ENCODE assay signal across 8 cellular contexts in genomic region chr11:126061707-126062678, GRCh38. TPM values are rescaled to one million over a fixed set of nuclear protein-coding genes. Genes with fewer than 3 reads are reported as not detected.
DNase-seq lines count a peak whose midpoint lies in the region; ATAC-seq, FAIRE-seq and TF ChIP-seq lines count a peak whose summit lies in the region.

No MANE protein-coding gene starts in this region.

- peaks cover 8% of the 10 kb centered on the region for H3K4me1 Mint-ChIP-seq in Calu3 (ENCODE audit: low read depth, unreplicated experiment)
- peaks cover 7% of the 10 kb centered on the region for H3K4me1 Mint-ChIP-seq in activated T-cell treated with anti-CD3 and anti-CD28 coated beads, Interleukin-2, amount 50 U/mL, for 72 hours (ENCODE audit: low read depth)
- peaks cover 17% of the 10 kb centered on the region for H3K4me1 Mint-ChIP-seq in osteocyte (ENCODE audit: unreplicated experiment)

- POLR2A ChIA-PET in HCT116 (lab: Charles Lee): interaction anchor here (1.1 kb wide), 1 partner anchor 10 kb away, joined by 3 read pairs; no protein-coding TSS in a partner anchor

- TF ChIP-seq CTCF in Calu3 (IDR thresholded peaks at IDR 0.05; ENCODE audit: unreplicated experiment) (no peak), HCT116 (IDR thresholded peaks at IDR 0.05 in 2 of 3, conservative IDR thresholded peaks at IDR 0.05 in 1 of 3; ENCODE audit: borderline replicate concordance in 1 of 3, insufficient read depth in 1 of 3, low read depth in 2 of 3, low read length in 2 of 3) (peak; percentile 56 to 62 (median 57); a peak in 5 of 6 replicates), osteocyte (IDR thresholded peaks at IDR 0.05) (peak; percentile 60), uterus (IDR thresholded peaks at IDR 0.05) (peak; percentile 38 to 66 (median 52))

- H4K20me1 ChIP-seq in HCT116 (ENCODE audit: insufficient read depth): no peaks in the 10 kb centered on the region

- intact Hi-C loops in Calu3 (cut with micrococcal nuclease; ENCODE audit: unreplicated experiment): loop anchor here (5.0 kb wide), 2 partner anchors 120 to 130 kb away; no protein-coding TSS in a partner anchor
- intact Hi-C loops in HCT116 (cut with micrococcal nuclease): loop anchor here (1.0 to 5.0 kb wide), 3 partner anchors 120 to 139 kb away; no protein-coding TSS in a partner anchor
- intact Hi-C loops in uterus (cut with DNase I; ENCODE audit: low total_unique reads): loop anchor here (10.0 kb wide), 1 partner anchor 117 kb away; the partner anchor contains the start of gene VSIG10L2

- H3K4me3 ChIP-seq in HCT116 (replicated peaks in 1 of 2; ENCODE audit: low read depth in 1 of 2, low read length in 2 of 2) (peak overlapping the region; percentile 46 to 57), uterus (peak overlapping the region; percentile 53 to 93)

- H2AFZ ChIP-seq in HCT116 (ENCODE audit: low read depth, low read length, poor library complexity, severe bottlenecking): no peak overlapping the region

- peak overlapping the region; percentile 74 for H3K4me2 ChIP-seq in HCT116 (ENCODE audit: low read length)

- CTCF ChIA-PET in Calu3 (lab: Charles Lee) (interaction anchor here (0.6 to 1.7 kb wide), 6 partner anchors 11 to 132 kb away, joined by 4 to 9 read pairs (median 6); no protein-coding TSS in a partner anchor), HCT116 (lab: Charles Lee) (interaction anchor here (0.5 to 1.6 kb wide), 4 partner anchors 10 to 139 kb away, joined by 3 to 4 read pairs (median 4); no protein-coding TSS in a partner anchor)

- TF ChIP-seq POLR2A in HCT116 (IDR thresholded peaks at IDR 0.05; ENCODE audit: borderline replicate concordance, extremely low read depth, insufficient read depth, insufficient read length) (no peak), uterus (IDR thresholded peaks at IDR 0.05) (no peak)

- ATAC-seq in HCT116 (peak; percentile 24; the same call in 1 of the 2 replicates), HG02981 (IDR thresholded peaks at IDR 0.05; ENCODE audit: unreplicated experiment) (no peak)
- peak; percentile 0 to 6 for ATAC-seq in activated T-cell treated with anti-CD3 and anti-CD28 coated beads, Interleukin-2, amount 50 U/mL, for 72 hours (replicated peaks in 1 of 2)

- H3K27me3 ChIP-seq in HCT116 (ENCODE audit: insufficient read depth, low read length) (peaks cover 5% of the 10 kb centered on the region; the same call in 1 of the 2 replicates), uterus (no peaks in the 10 kb centered on the region)

- H3K27ac ChIP-seq in HCT116 (ENCODE audit: low read depth, low read length) (no peak overlapping the region; the same call in 1 of the 2 replicates), uterus (peak overlapping the region; percentile 81 to 86)

- RAD21 ChIA-PET in HCT116 (lab: Charles Lee; ENCODE audit: low non-redundant PET in 1 of 2, low total read pairs in 2 of 2, uncharacterized antibody in 2 of 2, unreplicated experiment in 2 of 2): no interaction called here

- H3K9me3 Mint-ChIP-seq in Calu3 (ENCODE audit: low read depth, unreplicated experiment) (no peaks in the 10 kb centered on the region), osteocyte (ENCODE audit: unreplicated experiment) (no peaks in the 10 kb centered on the region)
- H3K9me3 Mint-ChIP-seq in activated T-cell treated with anti-CD3 and anti-CD28 coated beads, Interleukin-2, amount 50 U/mL, for 72 hours: no peaks in the 10 kb centered on the region

- H3K36me3 ChIP-seq in HCT116 (ENCODE audit: control insufficient read depth in 1 of 2, insufficient read depth in 2 of 2, low read length in 2 of 2) (no peaks in the 10 kb centered on the region), uterus (no peaks in the 10 kb centered on the region)

- H3K27me3 Mint-ChIP-seq in Calu3 (ENCODE audit: unreplicated experiment) (no peaks in the 10 kb centered on the region), osteocyte (ENCODE audit: unreplicated experiment) (peaks cover 58% of the 10 kb centered on the region)
- peaks cover 37% of the 10 kb centered on the region for H3K27me3 Mint-ChIP-seq in activated T-cell treated with anti-CD3 and anti-CD28 coated beads, Interleukin-2, amount 50 U/mL, for 72 hours (ENCODE audit: low read depth)

- H3K27ac Mint-ChIP-seq in Calu3 (ENCODE audit: unreplicated experiment) (peak overlapping the region; percentile 86), osteocyte (ENCODE audit: unreplicated experiment) (peak overlapping the region; percentile 70)
- peak overlapping the region; percentile 15 for H3K27ac Mint-ChIP-seq in activated T-cell treated with anti-CD3 and anti-CD28 coated beads, Interleukin-2, amount 50 U/mL, for 72 hours

- H3K9me3 ChIP-seq in HCT116 (ENCODE audit: control insufficient read depth in 1 of 2, insufficient read depth in 1 of 2, low read depth in 1 of 2, low read length in 2 of 2): no peaks in the 10 kb centered on the region
- H3K9me3 ChIP-seq in uterus: no peaks in the 10 kb centered on the region

- H3K79me2 ChIP-seq in HCT116 (ENCODE audit: insufficient read depth, low read length): no peaks in the 10 kb centered on the region

- peak; percentile 68 for TF ChIP-seq RAD21 in HCT116 (IDR thresholded peaks at IDR 0.05; ENCODE audit: low read depth)

- no peaks in the 10 kb centered on the region for H3K9me2 ChIP-seq in HCT116 (ENCODE audit: insufficient read depth)

- FAIRE-seq in frontal cortex (lab: Jason Lieb, UNC): no peak

- H3K36me3 Mint-ChIP-seq in Calu3 (ENCODE audit: insufficient read depth, unreplicated experiment): peaks cover 22% of the 10 kb centered on the region
- peaks cover 0 to 2% of the 10 kb centered on the region in 2 donors for H3K36me3 Mint-ChIP-seq in activated T-cell treated with anti-CD3 and anti-CD28 coated beads, Interleukin-2, amount 50 U/mL, for 72 hours (ENCODE audit: insufficient read depth in 2 of 2)
- H3K36me3 Mint-ChIP-seq in osteocyte (ENCODE audit: unreplicated experiment): peaks cover 9% of the 10 kb centered on the region

- BruUV-seq in Calu3 (replicated peaks; lab: Mats Ljungman, UMichigan): no TSS peak
- BruUV-seq in HCT116 (replicated peaks; lab: Mats Ljungman, UMichigan): no TSS peak

- DNase-seq in Calu3 (peak; percentile 32), HCT116 (ENCODE audit: low read depth, low spot score) (peak; percentile 23), NCI-H345 treated with DMSO at 0.1 percent for 48 hours (lab: John Stamatoyannopoulos, UW; ENCODE audit: unreplicated experiment) (peak; percentile 50), frontal cortex (ENCODE audit: low spot score in 2 of 2) (peak; percentile 32 to 45), osteocyte (ENCODE audit: extremely low spot score, unreplicated experiment) (no peak), uterus (peak; percentile 46 to 64)
- peak; percentile 44 for DNase-seq in activated T-cell treated with anti-CD3 and anti-CD28 coated beads, Interleukin-2, amount 50 U/mL, for 72 hours

- H3K4me3 Mint-ChIP-seq in Calu3 (ENCODE audit: low read depth, unreplicated experiment): peak overlapping the region; percentile 81
- peak overlapping the region; percentile 82 to 90 for H3K4me3 Mint-ChIP-seq in activated T-cell treated with anti-CD3 and anti-CD28 coated beads, Interleukin-2, amount 50 U/mL, for 72 hours
- peak overlapping the region; percentile 82 for H3K4me3 Mint-ChIP-seq in osteocyte (ENCODE audit: unreplicated experiment)

- H3K9ac ChIP-seq in HCT116 (ENCODE audit: low read length): peak overlapping the region; percentile 55

- H3K4me1 ChIP-seq in HCT116 (ENCODE audit: control insufficient read depth in 1 of 2, insufficient read depth in 2 of 2, low read length in 2 of 2): peaks cover 11 to 16% of the 10 kb centered on the region in 2 experiments
- H3K4me1 ChIP-seq in uterus: no peaks in the 10 kb centered on the region

TF ChIP-seq in HCT116, 20 proteins besides CTCF, POLR2A, EP300 and RAD21 (continues in another document):
- TF ChIP-seq CEBPB (IDR thresholded peaks at IDR 0.05; ENCODE audit: low read depth) (no peak), SIN3A (IDR thresholded peaks at IDR 0.05; ENCODE audit: low read depth) (no peak), REST (IDR thresholded peaks at IDR 0.05; ENCODE audit: low read depth) (no peak), EZH2phosphoT487 (IDR thresholded peaks at IDR 0.05; ENCODE audit: borderline replicate concordance) (no peak), FOSL1 (IDR thresholded peaks at IDR 0.05; ENCODE audit: low read depth) (no peak), SRF (IDR thresholded peaks at IDR 0.05; ENCODE audit: low read depth) (no peak), YY1 (IDR thresholded peaks at IDR 0.05; ENCODE audit: extremely low read depth, insufficient replicate concordance, low read depth, low read length) (no peak), EGR1 (IDR thresholded peaks at IDR 0.05; ENCODE audit: low read depth) (no peak), ZFX (IDR thresholded peaks at IDR 0.05) (no peak), POLR2AphosphoS5 (IDR thresholded peaks at IDR 0.05; ENCODE audit: low read depth, low read length) (no peak), SP1 (IDR thresholded peaks at IDR 0.05; ENCODE audit: low read depth) (no peak)

RNA-seq across cellular contexts. Expression of gene CDON, which starts 0.7 kb away (rescaled TPM):
- 10.6 and 14.8 TPM in 2 replicates for total RNA-seq in Calu3 (2022)
- total RNA-seq in HCT116 (2021; ENCODE audit: unreplicated experiment): 16.9 TPM
- polyA plus RNA-seq in HCT116 (2012): 4.9 and 6.5 TPM in 2 replicates
- total RNA-seq in activated T-cell treated with anti-CD3 and anti-CD28 coated beads, Interleukin-2, amount 50 U/mL, for 72 hours: 1 to 10 TPM; 1.3 to 1.9 TPM
- total RNA-seq in frontal cortex: 32.6 TPM
- total RNA-seq in osteocyte: 24.4 and 29.4 TPM in 2 replicates
- 100 to 1,000 TPM in 3 of 4 donors, 10 to 100 TPM in 1; 38.5 to 261 (median 213) TPM for total RNA-seq in uterus

Comparison
In these comparisons a context has a peak if more than half of its experiments do, and no peak if none do; other contexts are left out.
1. H3K27ac Mint-ChIP-seq: peak in every context shown above with its lines; median percentile 86 in Calu3; 70 in osteocyte; 15 in activated T-cell treated with anti-CD3 and anti-CD28 coated beads, Interleukin-2, amount 50 U/mL, for 72 hours.